ENCODE assay signal across 10 cellular contexts in genomic region chr17:41976142-41976768, GRCh38. TPM values are rescaled to one million over a fixed set of nuclear protein-coding genes. Genes with fewer than 3 reads are reported as not detected.
DNase-seq lines count a peak whose midpoint lies in the region; ATAC-seq, FAIRE-seq and TF ChIP-seq lines count a peak whose summit lies in the region.
"Had no signal": no experiment of that assay in that cellular context is flagged by ENCODE, and none has a peak within 500 bp of the region (broad histone marks: within the 10 kb centered on the region; RNA-seq: fewer than 3 reads in every experiment).

No MANE protein-coding gene starts in this region.

- POLR2A ChIA-PET in K562 (lab: Yijun Ruan, JAX): interaction anchor here (0.6 to 4.5 kb wide), 8 partner anchors 8 to 120 kb away, joined by 3 to 28 read pairs (median 3); partner anchors contain the start of gene CNP

- H3K9me3 ChIP-seq in K562 (replicated peaks; ENCODE audit: control insufficient read depth, insufficient read depth, low read depth, low read length): no peaks in the 10 kb centered on the region
- H3K9me3 ChIP-seq in mesenchymal stem cell (ENCODE audit: control insufficient read depth, low read length): no peaks in the 10 kb centered on the region
- H3K9me3 ChIP-seq in tibial artery: no peaks in the 10 kb centered on the region

- TSS peak; percentile 8 for BruUV-seq in K562 (replicated peaks; lab: Mats Ljungman, UMichigan)

- TF ChIP-seq POLR2A in K562 (conservative IDR thresholded peaks at IDR 0.05): no peak

- intact Hi-C loops in K562 (cut with micrococcal nuclease) (no loop called here), tibial artery (cut with DNase I; ENCODE audit: low total_unique reads) (no loop called here)

- H3K79me1 ChIP-seq in mesenchymal stem cell (replicated peaks; ENCODE audit: low read length, poor library complexity, severe bottlenecking): peaks cover 21% of the 10 kb centered on the region

- CTCF ChIA-PET in activated CD8-positive, alpha-beta memory T cell treated with anti-CD3 and anti-CD28 coated beads, Interleukin-2, amount 10 ng/mL, durations not matched to agents 7 days and 5 days (lab: Charles Lee): interaction anchor here (1.0 kb wide), 1 partner anchor 33 kb away, joined by 3 read pairs; no protein-coding TSS in a partner anchor
- CTCF ChIA-PET in K562 (lab: Yijun Ruan, JAX; ENCODE audit: low intra/inter-chr PET ratio): no interaction called here

- H3K36me3 Mint-ChIP-seq in activated CD8-positive, alpha-beta memory T cell treated with anti-CD3 and anti-CD28 coated beads, Interleukin-2, amount 10 ng/mL, durations not matched to agents 7 days and 5 days: peaks cover 41% of the 10 kb centered on the region

- H3K79me2 ChIP-seq in K562 (ENCODE audit: control insufficient read depth, insufficient read depth, low read length): no peaks in the 10 kb centered on the region

- no peak overlapping the region for H3K4me3 Mint-ChIP-seq in activated CD8-positive, alpha-beta memory T cell treated with anti-CD3 and anti-CD28 coated beads, Interleukin-2, amount 10 ng/mL, durations not matched to agents 7 days and 5 days

- H3K27ac ChIP-seq in K562 (ENCODE audit: extremely low read depth, low read depth, low read length) (no peak overlapping the region), mesenchymal stem cell (ENCODE audit: low read length, poor library complexity, severe bottlenecking) (no peak overlapping the region), tibial artery (peak overlapping the region; percentile 3 to 51)

- no peaks in the 10 kb centered on the region for H3K9me3 Mint-ChIP-seq in activated CD8-positive, alpha-beta memory T cell treated with anti-CD3 and anti-CD28 coated beads, Interleukin-2, amount 10 ng/mL, durations not matched to agents 7 days and 5 days (ENCODE audit: low read depth)

- H2BK12ac ChIP-seq in mesenchymal stem cell (ENCODE audit: low read length in 2 of 2): no peak overlapping the region

- no peaks in the 10 kb centered on the region; the same call in 1 of the 2 replicates for H4K20me1 ChIP-seq in K562 (replicated peaks; ENCODE audit: control insufficient read depth, insufficient read depth, low read length)

- H2AFZ ChIP-seq in K562 (ENCODE audit: low read depth, low read length) (no peak overlapping the region), mesenchymal stem cell (ENCODE audit: low read depth, low read length) (no peak overlapping the region)

- peaks cover 2% of the 10 kb centered on the region for H3K4me1 Mint-ChIP-seq in activated CD8-positive, alpha-beta memory T cell treated with anti-CD3 and anti-CD28 coated beads, Interleukin-2, amount 10 ng/mL, durations not matched to agents 7 days and 5 days

- no peak for ATAC-seq in activated CD8-positive, alpha-beta memory T cell treated with anti-CD3 and anti-CD28 coated beads, Interleukin-2, amount 10 ng/mL, durations not matched to agents 7 days and 5 days
- ATAC-seq in K562: no peak
- ATAC-seq in GM21360 (IDR thresholded peaks at IDR 0.05; ENCODE audit: unreplicated experiment): no peak

- peaks cover 87% of the 10 kb centered on the region for H3K36me3 ChIP-seq in K562 (ENCODE audit: control insufficient read depth, insufficient read depth, low read length)
- H3K36me3 ChIP-seq in mesenchymal stem cell (ENCODE audit: control insufficient read depth in 1 of 2, insufficient read depth in 2 of 2, low read depth in 1 of 2, low read length in 2 of 2): peaks cover 82 to 88% of the 10 kb centered on the region in 2 experiments
- H3K36me3 ChIP-seq in tibial artery: peaks cover 65 to 97% (median 86%) of the 10 kb centered on the region in 3 donors

- H3K4me3 ChIP-seq in K562: no peak overlapping the region
- peak overlapping the region in 1 of 2 experiments; percentile 56 for H3K4me3 ChIP-seq in mesenchymal stem cell (ENCODE audit: insufficient read depth in 1 of 2, low read depth in 1 of 2, low read length in 2 of 2)
- no peak overlapping the region for H3K4me3 ChIP-seq in tibial artery

- H2BK15ac ChIP-seq in mesenchymal stem cell (ENCODE audit: low read depth, poor library complexity, severe bottlenecking): no peak overlapping the region

- no peak for TF ChIP-seq EP300 in K562 (IDR thresholded peaks at IDR 0.05; ENCODE audit: low read length)

- no peak overlapping the region for H3K18ac ChIP-seq in mesenchymal stem cell (ENCODE audit: low read depth in 1 of 2, low read length in 2 of 2)

- FAIRE-seq in K562 (lab: Jason Lieb, UNC): no peak

- H3K23ac ChIP-seq in mesenchymal stem cell (ENCODE audit: low read length in 2 of 2): no peak overlapping the region

- H2BK5ac ChIP-seq in mesenchymal stem cell (ENCODE audit: low read depth, low read length, poor library complexity, severe bottlenecking): no peak overlapping the region

- H3K4me1 ChIP-seq in K562 (replicated peaks in 1 of 2; ENCODE audit: control insufficient read depth in 2 of 2, insufficient read depth in 2 of 2, low read length in 2 of 2) (peaks cover 0 to 9% of the 10 kb centered on the region in 2 experiments; a peak in 1 of 5 replicates), mesenchymal stem cell (ENCODE audit: control insufficient read depth, insufficient read depth, low read depth, low read length) (peaks cover 12% of the 10 kb centered on the region), tibial artery (peaks cover 0 to 45% (median 0%) of the 10 kb centered on the region in 4 donors)

- H3K4ac ChIP-seq in mesenchymal stem cell (ENCODE audit: low read depth in 1 of 2, low read length in 2 of 2): no peak overlapping the region

- H3K27me3 Mint-ChIP-seq in activated CD8-positive, alpha-beta memory T cell treated with anti-CD3 and anti-CD28 coated beads, Interleukin-2, amount 10 ng/mL, durations not matched to agents 7 days and 5 days: no peaks in the 10 kb centered on the region

- H2BK120ac ChIP-seq in mesenchymal stem cell (ENCODE audit: low read depth, low read length): no peak overlapping the region

- no peak overlapping the region for H4K91ac ChIP-seq in mesenchymal stem cell (ENCODE audit: low read length)

- no peak overlapping the region for H3K14ac ChIP-seq in mesenchymal stem cell (ENCODE audit: low read length in 2 of 2)

- no peaks in the 10 kb centered on the region for H3K27me3 ChIP-seq in K562 (ENCODE audit: control insufficient read depth in 2 of 2, insufficient read depth in 2 of 2, low read length in 2 of 2)
- no peaks in the 10 kb centered on the region for H3K27me3 ChIP-seq in mesenchymal stem cell (ENCODE audit: control insufficient read depth in 1 of 2, insufficient read depth in 1 of 2, low read length in 2 of 2)
- H3K27me3 ChIP-seq in tibial artery: no peaks in the 10 kb centered on the region

- no peak for DNase-seq in activated CD8-positive, alpha-beta memory T cell treated with anti-CD3 and anti-CD28 coated beads, Interleukin-2, amount 10 ng/mL, durations not matched to agents 7 days and 5 days
- no peak for DNase-seq in activated CD8-positive, alpha-beta memory T cell treated with anti-CD3 and anti-CD28 coated beads, Interleukin-2, amount 50 U/mL, for 48 hours
- DNase-seq in K562 (ENCODE audit: extremely low read depth in 1 of 4, low spot score in 3 of 4) (no peak), mesenchymal stem cell (no peak), tibial artery (no peak), NOMO-1 treated with DMSO at 0.1 percent for 48 hours (lab: John Stamatoyannopoulos, UW; ENCODE audit: unreplicated experiment) (no peak), NCI-H1092 treated with DMSO at 0.1 percent for 48 hours (lab: John Stamatoyannopoulos, UW) (no peak)
- DNase-seq: hippocampal formation, NCI-H2171 had no signal

- TF ChIP-seq RAD21 in K562 (CRISPR knock-in tag; conservative IDR thresholded peaks at IDR 0.05 in 1 of 2, IDR thresholded peaks at IDR 0.05 in 1 of 2): no peak

- no peak overlapping the region for H3K4me2 ChIP-seq in K562 (ENCODE audit: insufficient read depth, low read length)
- H3K4me2 ChIP-seq in mesenchymal stem cell (ENCODE audit: low read length, poor library complexity, severe bottlenecking): no peak overlapping the region

- no peaks in the 10 kb centered on the region for H3K9me1 ChIP-seq in K562 (ENCODE audit: control insufficient read depth, insufficient read depth, low read length)

- H3K9ac ChIP-seq in K562 (ENCODE audit: insufficient read depth in 1 of 2, low read depth in 2 of 2, low read length in 2 of 2): no peak overlapping the region
- peak overlapping the region; percentile 85 for H3K9ac ChIP-seq in mesenchymal stem cell (ENCODE audit: low read length)

- TF ChIP-seq CTCF in K562 (IDR thresholded peaks at IDR 0.05 in 2 of 3, conservative IDR thresholded peaks at IDR 0.05 in 1 of 3; ENCODE audit: insufficient read depth in 2 of 3, low read depth in 1 of 3, low read length in 3 of 3) (no peak), tibial artery (IDR thresholded peaks at IDR 0.05) (no peak)

- H3K27ac Mint-ChIP-seq in activated CD8-positive, alpha-beta memory T cell treated with anti-CD3 and anti-CD28 coated beads, Interleukin-2, amount 10 ng/mL, durations not matched to agents 7 days and 5 days: peak overlapping the region; percentile 77

- H2AK5ac ChIP-seq in mesenchymal stem cell (ENCODE audit: low read length, severe bottlenecking): no peak overlapping the region

- 82% methylated on average over 7 of the region's 11 CpGs for WGBS in K562 (ENCODE audit: insufficient coverage, low coverage, missing lambda C conversion rate)
- WGBS in mesenchymal stem cell: 95% methylated on average over 10 of the region's 11 CpGs

- in situ Hi-C loops in K562 (cut with MboI): no loop called here

- H4K8ac ChIP-seq in mesenchymal stem cell (ENCODE audit: low read length): no peak overlapping the region

RNA-seq across cellular contexts. Expression of gene CNP, which starts 9.7 kb away (rescaled TPM):
- 100 to 1,000 TPM in 1 of 2 experiments, 10 to 100 TPM in 1; 98.1 to 112 TPM for total RNA-seq in activated CD8-positive, alpha-beta memory T cell treated with anti-CD3 and anti-CD28 coated beads, Interleukin-2, amount 10 ng/mL, durations not matched to agents 7 days and 5 days
- 33.1 and 94.9 TPM in 2 replicates for total RNA-seq in K562 (2011; cell fraction: chromatin; rRNA removed; ENCODE audit: low replicate concordance)
- 31.3 and 42.9 TPM in 2 replicates for total RNA-seq in K562 (2011; cell fraction: nucleolus; rRNA removed)
- total RNA-seq in K562 (2011; cell fraction: nucleoplasm; rRNA removed): 37.7 and 39.6 TPM in 2 replicates
- total RNA-seq in K562 (2014; rRNA removed): 45.4 and 45.8 TPM in 2 replicates
- total RNA-seq in K562 (2014; rRNA removed; fragmentation: Illumina TruSeq; extraction: Trizol): 15.9 and 18.6 TPM in 2 replicates
- 31.8 and 32.1 TPM in 2 replicates for total RNA-seq in K562 (2015; rRNA removed; fragmentation: Illumina TruSeq; extraction: Trizol)
- 49.4 and 52.0 TPM in 2 replicates for total RNA-seq in K562 (2021)
- 15.5 and 20.7 TPM in 2 replicates for polyA plus RNA-seq in K562 (2011; rRNA removed)
- polyA plus RNA-seq in K562 (2011; cell fraction: cytosol; rRNA removed): 11.4 and 24.5 TPM in 2 replicates
- polyA plus RNA-seq in K562 (2011; cell fraction: nucleus; rRNA removed): 10.2 and 21.9 TPM in 2 replicates
- polyA plus RNA-seq in K562 (2012): 30.0 and 34.8 TPM in 2 replicates
- polyA plus RNA-seq in K562 (2014; fragmentation: Illumina TruSeq; extraction: Trizol): 33.2 and 37.5 TPM in 2 replicates
- 1 to 10 TPM; 1.7 to 3.8 TPM for polyA plus RNA-seq in K562 (2014; fragmentation: Nextera tagmentation; extraction: Ambion mirVana)
- polyA plus RNA-seq in K562 (2014; rRNA removed): 29.1 and 30.2 TPM in 2 replicates
- 19.5 and 44.8 TPM in 2 replicates for polyA minus RNA-seq in K562 (2011; rRNA and poly(A)+ RNA removed)
- polyA minus RNA-seq in K562 (2011; cell fraction: cytosol; rRNA and poly(A)+ RNA removed): 36.4 and 44.8 TPM in 2 replicates
- 11.0 and 11.9 TPM in 2 replicates for polyA minus RNA-seq in K562 (2011; cell fraction: nucleus; rRNA and poly(A)+ RNA removed)
- 51.3 TPM for polyA plus RNA-seq in mesenchymal stem cell (2013, experiment 1 of 2)
- polyA plus RNA-seq in mesenchymal stem cell (2013, experiment 2 of 2): 50.8 TPM

RNA-seq across cellular contexts. Expression of gene DNAJC7, which starts 41.0 kb away (rescaled TPM):
- 10 to 100 TPM; 89.1 to 97.0 TPM for total RNA-seq in activated CD8-positive, alpha-beta memory T cell treated with anti-CD3 and anti-CD28 coated beads, Interleukin-2, amount 10 ng/mL, durations not matched to agents 7 days and 5 days
- total RNA-seq in K562 (2011; cell fraction: chromatin; rRNA removed; ENCODE audit: low replicate concordance): 180 and 244 TPM in 2 replicates
- 111 and 117 TPM in 2 replicates for total RNA-seq in K562 (2011; cell fraction: nucleolus; rRNA removed)
- 168 and 236 TPM in 2 replicates for total RNA-seq in K562 (2011; cell fraction: nucleoplasm; rRNA removed)
- 145 and 157 TPM in 2 replicates for total RNA-seq in K562 (2014; rRNA removed)
- 262 and 288 TPM in 2 replicates for total RNA-seq in K562 (2014; rRNA removed; fragmentation: Illumina TruSeq; extraction: Trizol)
- 191 and 206 TPM in 2 replicates for total RNA-seq in K562 (2015; rRNA removed; fragmentation: Illumina TruSeq; extraction: Trizol)
- 149 and 153 TPM in 2 replicates for total RNA-seq in K562 (2021)
- polyA plus RNA-seq in K562 (2011; rRNA removed): 75.6 and 120 TPM in 2 replicates
- polyA plus RNA-seq in K562 (2011; cell fraction: cytosol; rRNA removed): 29.9 and 31.1 TPM in 2 replicates
- polyA plus RNA-seq in K562 (2011; cell fraction: nucleus; rRNA removed): 49.5 and 50.7 TPM in 2 replicates
- 172 and 176 TPM in 2 replicates for polyA plus RNA-seq in K562 (2012)
- polyA plus RNA-seq in K562 (2014; fragmentation: Illumina TruSeq; extraction: Trizol): 206 and 239 TPM in 2 replicates
- polyA plus RNA-seq in K562 (2014; fragmentation: Nextera tagmentation; extraction: Ambion mirVana): 10 to 100 TPM; 85.8 to 94.3 TPM
- polyA plus RNA-seq in K562 (2014; rRNA removed): 148 and 173 TPM in 2 replicates
- 82.6 and 112 TPM in 2 replicates for polyA minus RNA-seq in K562 (2011; rRNA and poly(A)+ RNA removed)
- polyA minus RNA-seq in K562 (2011; cell fraction: cytosol; rRNA and poly(A)+ RNA removed): 46.2 and 60.0 TPM in 2 replicates
- polyA minus RNA-seq in K562 (2011; cell fraction: nucleus; rRNA and poly(A)+ RNA removed): 49.0 and 75.2 TPM in 2 replicates
- 73.0 TPM for polyA plus RNA-seq in mesenchymal stem cell (2013, experiment 1 of 2)
- polyA plus RNA-seq in mesenchymal stem cell (2013, experiment 2 of 2): 69.4 TPM

RNA-seq across cellular contexts. Expression of gene NKIRAS2, which starts 43.6 kb away (rescaled TPM):
- 10 to 100 TPM; 21.0 to 23.7 TPM for total RNA-seq in activated CD8-positive, alpha-beta memory T cell treated with anti-CD3 and anti-CD28 coated beads, Interleukin-2, amount 10 ng/mL, durations not matched to agents 7 days and 5 days
- total RNA-seq in K562 (2011; cell fraction: chromatin; rRNA removed; ENCODE audit: low replicate concordance): 17.2 and 40.4 TPM in 2 replicates
- total RNA-seq in K562 (2011; cell fraction: nucleolus; rRNA removed): 28.6 and 34.4 TPM in 2 replicates
- 33.1 and 41.8 TPM in 2 replicates for total RNA-seq in K562 (2011; cell fraction: nucleoplasm; rRNA removed)
- total RNA-seq in K562 (2014; rRNA removed) (64.6 and 66.9 TPM in 2 replicates), K562 (2014; rRNA removed; fragmentation: Illumina TruSeq; extraction: Trizol) (17.9 and 18.7 TPM in 2 replicates), K562 (2015; rRNA removed; fragmentation: Illumina TruSeq; extraction: Trizol) (22.1 and 23.1 TPM in 2 replicates), K562 (2021) (37.8 and 45.5 TPM in 2 replicates)
- polyA plus RNA-seq in K562 (2011; rRNA removed) (29.8 and 36.2 TPM in 2 replicates), K562 (2014; fragmentation: Illumina TruSeq; extraction: Trizol) (60.7 and 65.5 TPM in 2 replicates), K562 (2014; fragmentation: Nextera tagmentation; extraction: Ambion mirVana) (10 to 100 TPM; 10.1 to 14.6 TPM), K562 (2014; rRNA removed) (58.7 and 68.6 TPM in 2 replicates)
- polyA plus RNA-seq in K562 (2011; cell fraction: cytosol; rRNA removed): 39.9 and 51.1 TPM in 2 replicates
- 23.3 and 30.8 TPM in 2 replicates for polyA plus RNA-seq in K562 (2011; cell fraction: nucleus; rRNA removed)
- polyA plus RNA-seq in K562 (2012): 35.4 and 103 TPM in 2 replicates
- 18.3 and 23.9 TPM in 2 replicates for polyA minus RNA-seq in K562 (2011; rRNA and poly(A)+ RNA removed)
- polyA minus RNA-seq in K562 (2011; cell fraction: cytosol; rRNA and poly(A)+ RNA removed): 18.9 and 19.3 TPM in 2 replicates
- polyA minus RNA-seq in K562 (2011; cell fraction: nucleus; rRNA and poly(A)+ RNA removed): 10.6 and 14.3 TPM in 2 replicates
- 63.3 TPM for polyA plus RNA-seq in mesenchymal stem cell (2013, experiment 1 of 2)
- polyA plus RNA-seq in mesenchymal stem cell (2013, experiment 2 of 2): 64.3 TPM

RNA-seq across cellular contexts. Expression of gene ODAD4, which starts 45.8 kb away (rescaled TPM):
- 1 to 10 TPM in 1 of 2 experiments, under 1 TPM in 1; 0.49 to 1.1 TPM for total RNA-seq in activated CD8-positive, alpha-beta memory T cell treated with anti-CD3 and anti-CD28 coated beads, Interleukin-2, amount 10 ng/mL, durations not matched to agents 7 days and 5 days
- 2.3 and 4.6 TPM in 2 replicates for total RNA-seq in K562 (2011; cell fraction: chromatin; rRNA removed; ENCODE audit: low replicate concordance)
- total RNA-seq in K562 (2011; cell fraction: nucleolus; rRNA removed): 0.67 and 2.2 TPM in 2 replicates
- 1.8 TPM in 2 replicates for total RNA-seq in K562 (2011; cell fraction: nucleoplasm; rRNA removed)
- total RNA-seq in K562 (2014; rRNA removed): 0.09 and 0.24 TPM in 2 replicates
- 0.70 and 0.98 TPM in 2 replicates for total RNA-seq in K562 (2014; rRNA removed; fragmentation: Illumina TruSeq; extraction: Trizol)
- total RNA-seq in K562 (2015; rRNA removed; fragmentation: Illumina TruSeq; extraction: Trizol): 0.45 and 0.51 TPM in 2 replicates
- total RNA-seq in K562 (2021): 0.11 and 0.75 TPM in 2 replicates
- 0.05 and 0.35 TPM in 2 replicates for polyA plus RNA-seq in K562 (2011; rRNA removed)
- 0.09 TPM in 2 replicates for polyA plus RNA-seq in K562 (2011; cell fraction: cytosol; rRNA removed)
- polyA plus RNA-seq in K562 (2011; cell fraction: nucleus; rRNA removed): 0.32 and 0.44 TPM in 2 replicates
- 0.35 and 1.6 TPM in 2 replicates for polyA plus RNA-seq in K562 (2012)
- polyA plus RNA-seq in K562 (2014; fragmentation: Illumina TruSeq; extraction: Trizol): 0.57 and 0.67 TPM in 2 replicates
- under 1 TPM; 0.30 to 0.81 TPM for polyA plus RNA-seq in K562 (2014; fragmentation: Nextera tagmentation; extraction: Ambion mirVana)
- 0.22 and 0.49 TPM in 2 replicates for polyA plus RNA-seq in K562 (2014; rRNA removed)
- polyA minus RNA-seq in K562 (2011; rRNA and poly(A)+ RNA removed): 0.54 and 0.63 TPM in 2 replicates
- polyA minus RNA-seq in K562 (2011; cell fraction: cytosol; rRNA and poly(A)+ RNA removed): not detected in 2 replicates
- polyA minus RNA-seq in K562 (2011; cell fraction: nucleus; rRNA and poly(A)+ RNA removed): 0.54 and 1.00 TPM in 2 replicates
- polyA plus RNA-seq in mesenchymal stem cell (2013, experiment 1 of 2): 1.0 TPM
- polyA plus RNA-seq in mesenchymal stem cell (2013, experiment 2 of 2): 0.51 TPM

RNA-seq across cellular contexts. Expression of gene ACLY, which starts 57.5 kb away (rescaled TPM):
- total RNA-seq in activated CD8-positive, alpha-beta memory T cell treated with anti-CD3 and anti-CD28 coated beads, Interleukin-2, amount 10 ng/mL, durations not matched to agents 7 days and 5 days: 100 to 1,000 TPM; 186 to 220 TPM
- 153 and 277 TPM in 2 replicates for total RNA-seq in K562 (2011; cell fraction: chromatin; rRNA removed; ENCODE audit: low replicate concordance)
- 161 TPM in 2 replicates for total RNA-seq in K562 (2011; cell fraction: nucleolus; rRNA removed)
- total RNA-seq in K562 (2011; cell fraction: nucleoplasm; rRNA removed): 163 and 174 TPM in 2 replicates
- 114 and 123 TPM in 2 replicates for total RNA-seq in K562 (2014; rRNA removed)
- total RNA-seq in K562 (2014; rRNA removed; fragmentation: Illumina TruSeq; extraction: Trizol): 112 and 125 TPM in 2 replicates
- total RNA-seq in K562 (2015; rRNA removed; fragmentation: Illumina TruSeq; extraction: Trizol): 129 and 131 TPM in 2 replicates
- total RNA-seq in K562 (2021): 261 and 280 TPM in 2 replicates
- 163 and 165 TPM in 2 replicates for polyA plus RNA-seq in K562 (2011; rRNA removed)
- polyA plus RNA-seq in K562 (2011; cell fraction: cytosol; rRNA removed): 156 and 184 TPM in 2 replicates
- 114 and 149 TPM in 2 replicates for polyA plus RNA-seq in K562 (2011; cell fraction: nucleus; rRNA removed)
- polyA plus RNA-seq in K562 (2012): 94.5 and 161 TPM in 2 replicates
- polyA plus RNA-seq in K562 (2014; fragmentation: Illumina TruSeq; extraction: Trizol): 194 and 206 TPM in 2 replicates
- 10 to 100 TPM; 42.9 to 58.5 TPM for polyA plus RNA-seq in K562 (2014; fragmentation: Nextera tagmentation; extraction: Ambion mirVana)
- polyA plus RNA-seq in K562 (2014; rRNA removed): 120 and 129 TPM in 2 replicates
- polyA minus RNA-seq in K562 (2011; rRNA and poly(A)+ RNA removed): 244 and 312 TPM in 2 replicates
- polyA minus RNA-seq in K562 (2011; cell fraction: cytosol; rRNA and poly(A)+ RNA removed): 258 TPM in 2 replicates
- 49.9 and 63.5 TPM in 2 replicates for polyA minus RNA-seq in K562 (2011; cell fraction: nucleus; rRNA and poly(A)+ RNA removed)
- polyA plus RNA-seq in mesenchymal stem cell (2013, experiment 1 of 2): 188 TPM
- polyA plus RNA-seq in mesenchymal stem cell (2013, experiment 2 of 2): 182 TPM

Comparison
In these comparisons a context has a peak if more than half of its experiments do, and no peak if none do; other contexts are left out.
1. H3K27ac ChIP-seq: peak in tibial artery (2 of 2); none in K562 (single experiment) and mesenchymal stem cell (single experiment).